In genomic region chr6:108782231-108783041, GRCh38 we compare ENCODE assay signal across 1 cellular context.
TF ChIP-seq lines count a peak whose summit lies in the region.

No MANE protein-coding gene starts in this region.

TF ChIP-seq in HEK293, 187 proteins besides CTCF, POLR2A, EP300 and RAD21 (continued from another document):
- TF ChIP-seq, protein P1, sequence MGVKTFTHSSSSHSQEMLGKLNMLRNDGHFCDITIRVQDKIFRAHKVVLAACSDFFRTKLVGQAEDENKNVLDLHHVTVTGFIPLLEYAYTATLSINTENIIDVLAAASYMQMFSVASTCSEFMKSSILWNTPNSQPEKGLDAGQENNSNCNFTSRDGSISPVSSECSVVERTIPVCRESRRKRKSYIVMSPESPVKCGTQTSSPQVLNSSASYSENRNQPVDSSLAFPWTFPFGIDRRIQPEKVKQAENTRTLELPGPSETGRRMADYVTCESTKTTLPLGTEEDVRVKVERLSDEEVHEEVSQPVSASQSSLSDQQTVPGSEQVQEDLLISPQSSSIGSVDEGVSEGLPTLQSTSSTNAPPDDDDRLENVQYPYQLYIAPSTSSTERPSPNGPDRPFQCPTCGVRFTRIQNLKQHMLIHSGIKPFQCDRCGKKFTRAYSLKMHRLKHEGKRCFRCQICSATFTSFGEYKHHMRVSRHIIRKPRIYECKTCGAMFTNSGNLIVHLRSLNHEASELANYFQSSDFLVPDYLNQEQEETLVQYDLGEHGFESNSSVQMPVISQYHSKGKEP (tag by site-specific recombination; IDR thresholded peaks at IDR 0.05): peak; percentile 42; the same call in 1 of the 2 replicates
- no peak for TF ChIP-seq ZSCAN16 (tag by site-specific recombination; IDR thresholded peaks at IDR 0.05)
- no peak for TF ChIP-seq MZF1 (tag by site-specific recombination; IDR thresholded peaks at IDR 0.05; ENCODE audit: borderline replicate concordance)
